Comparison of ENCODE assay signal across 27 cellular contexts in genomic region chr7:82528577-82529305, GRCh38.
A peak's percentile ranks its signal among the peaks of the same experiment; 100 is the strongest.
DNase-seq lines count a peak whose midpoint lies in the region; ATAC-seq and TF ChIP-seq lines count a peak whose summit lies in the region.
"Had no signal": no experiment of that assay in that cellular context is flagged by ENCODE, and none has a peak within 500 bp of the region (broad histone marks: within the 10 kb centered on the region; RNA-seq: fewer than 3 reads in every experiment).

No MANE protein-coding gene starts in this region.

- H4K20me1 ChIP-seq in smooth muscle cell (ENCODE audit: low read depth): no peaks in the 10 kb centered on the region

- TF ChIP-seq CTCF in fibroblast of villous mesenchyme (IDR thresholded peaks at IDR 0.05; ENCODE audit: insufficient read depth, low read depth, low read length): no peak
- TF ChIP-seq CTCF in smooth muscle cell (IDR thresholded peaks at IDR 0.05; ENCODE audit: borderline replicate concordance, insufficient read depth, poor library complexity, severe bottlenecking): no peak
- TF ChIP-seq CTCF in upper lobe of right lung (IDR thresholded peaks at IDR 0.05): no peak

- intact Hi-C loops in upper lobe of right lung (cut with DNase I): no loop called here

- H3K36me3 ChIP-seq in smooth muscle cell (ENCODE audit: low read depth): no peaks in the 10 kb centered on the region
- H3K36me3 ChIP-seq in upper lobe of right lung: no peaks in the 10 kb centered on the region
- H3K36me3 ChIP-seq: ovary, suprapubic skin, upper lobe of left lung had no signal

- WGBS in smooth muscle cell (ENCODE audit: low lambda C conversion rate): 83% methylated on average over 3 of the region's 3 CpGs

- H3K79me2 ChIP-seq in smooth muscle cell (ENCODE audit: low read depth): no peaks in the 10 kb centered on the region
- H3K79me2 ChIP-seq: hepatocyte had no signal

- DNase-seq in amniotic stem cell (lab: John Stamatoyannopoulos, UW) (peak; percentile 0), fibroblast of villous mesenchyme (ENCODE audit: low read depth) (peak; percentile 48), smooth muscle cell (lab: John Stamatoyannopoulos, UW; ENCODE audit: unreplicated experiment) (no peak), upper lobe of right lung (no peak), T-helper 2 cell (no peak)
- DNase-seq: activated CD4-positive, alpha-beta T cell treated with anti-CD3 and anti-CD28 coated beads for 36 hours; activated CD8-positive, alpha-beta memory T cell treated with anti-CD3 and anti-CD28 coated beads, Interleukin-2, amount 50 U/mL, for 48 hours; activated CD8-positive, alpha-beta T cell treated with anti-CD3 and anti-CD28 coated beads for 36 hours; anterior cingulate cortex; CD4-positive, alpha-beta T cell; DMS79 treated with DMSO at 0.1 percent for 48 hours; endodermal cell; left cardiac atrium; mucosa of descending colon; NCI-H1417 treated with DMSO at 0.1 percent for 48 hours; NCI-H2029 treated with DMSO at 0.1 percent for 48 hours; NCI-H526; ovary; Right ventricle myocardium superior; stimulated activated naive CD4-positive, alpha-beta T cell; upper lobe of left lung had no signal

- ATAC-seq in GM18868 (IDR thresholded peaks at IDR 0.05; ENCODE audit: unreplicated experiment) (peak; percentile 57), HG03159 (IDR thresholded peaks at IDR 0.05; ENCODE audit: unreplicated experiment) (no peak), upper lobe of right lung (no peak)
- ATAC-seq: activated CD4-positive, alpha-beta T cell treated with anti-CD3 and anti-CD28 coated beads for 36 hours; activated CD8-positive, alpha-beta T cell treated with anti-CD3 and anti-CD28 coated beads for 36 hours; activated T-helper 17 cell treated with anti-CD3 and anti-CD28 coated beads, Interleukin-2, amount 50 U/mL, for 72 hours; left cardiac atrium; mucosa of descending colon had no signal

- H3F3A ChIP-seq in smooth muscle cell (ENCODE audit: low read depth): peaks cover 9% of the 10 kb centered on the region

- H3K4me3 ChIP-seq in fibroblast of villous mesenchyme (ENCODE audit: low read depth, low read length) (no peak overlapping the region), smooth muscle cell (no peak overlapping the region), upper lobe of right lung (no peak overlapping the region)
- H3K4me3 ChIP-seq: hepatocyte, mucosa of descending colon, ovary, suprapubic skin, upper lobe of left lung had no signal

- H3K27ac ChIP-seq in smooth muscle cell (ENCODE audit: low read depth) (peak overlapping the region; percentile 39), upper lobe of right lung (no peak overlapping the region)
- H3K27ac ChIP-seq: hepatocyte, KMS-11, ovary, suprapubic skin, upper lobe of left lung had no signal

- H3K27me3 ChIP-seq in smooth muscle cell (ENCODE audit: low read depth): no peaks in the 10 kb centered on the region
- H3K27me3 ChIP-seq in upper lobe of right lung: no peaks in the 10 kb centered on the region
- H3K27me3 ChIP-seq: hepatocyte, ovary, suprapubic skin, upper lobe of left lung had no signal

- H3K4me2 ChIP-seq in smooth muscle cell: peak overlapping the region; percentile 9
- H3K4me2 ChIP-seq: hepatocyte, KMS-11 had no signal

- H3K9ac ChIP-seq in smooth muscle cell (ENCODE audit: low read depth): no peak overlapping the region
- H3K9ac ChIP-seq: KMS-11 had no signal

- no peak overlapping the region for H2AFZ ChIP-seq in smooth muscle cell (ENCODE audit: low read depth)
- H2AFZ ChIP-seq: hepatocyte had no signal

- H3K4me1 ChIP-seq in smooth muscle cell (ENCODE audit: low read depth): peaks cover 8% of the 10 kb centered on the region
- H3K4me1 ChIP-seq in upper lobe of right lung: no peaks in the 10 kb centered on the region
- H3K4me1 ChIP-seq: suprapubic skin, upper lobe of left lung had no signal

- H3K9me3 ChIP-seq in smooth muscle cell (replicated peaks; ENCODE audit: low read depth) (no peaks in the 10 kb centered on the region), upper lobe of right lung (no peaks in the 10 kb centered on the region)
- H3K9me3 ChIP-seq: mucosa of descending colon, ovary, suprapubic skin, upper lobe of left lung had no signal

Comparison
In these comparisons a context has a peak if more than half of its experiments do, and no peak if none do; other contexts are left out.
1. DNase-seq: peak in amniotic stem cell (single experiment) and fibroblast of villous mesenchyme (single experiment); none in smooth muscle cell (single experiment), upper lobe of right lung (single experiment) and T-helper 2 cell (0 of 5).